Comparison of ENCODE assay signal across 13 cellular contexts in the genomic region with DNA sequence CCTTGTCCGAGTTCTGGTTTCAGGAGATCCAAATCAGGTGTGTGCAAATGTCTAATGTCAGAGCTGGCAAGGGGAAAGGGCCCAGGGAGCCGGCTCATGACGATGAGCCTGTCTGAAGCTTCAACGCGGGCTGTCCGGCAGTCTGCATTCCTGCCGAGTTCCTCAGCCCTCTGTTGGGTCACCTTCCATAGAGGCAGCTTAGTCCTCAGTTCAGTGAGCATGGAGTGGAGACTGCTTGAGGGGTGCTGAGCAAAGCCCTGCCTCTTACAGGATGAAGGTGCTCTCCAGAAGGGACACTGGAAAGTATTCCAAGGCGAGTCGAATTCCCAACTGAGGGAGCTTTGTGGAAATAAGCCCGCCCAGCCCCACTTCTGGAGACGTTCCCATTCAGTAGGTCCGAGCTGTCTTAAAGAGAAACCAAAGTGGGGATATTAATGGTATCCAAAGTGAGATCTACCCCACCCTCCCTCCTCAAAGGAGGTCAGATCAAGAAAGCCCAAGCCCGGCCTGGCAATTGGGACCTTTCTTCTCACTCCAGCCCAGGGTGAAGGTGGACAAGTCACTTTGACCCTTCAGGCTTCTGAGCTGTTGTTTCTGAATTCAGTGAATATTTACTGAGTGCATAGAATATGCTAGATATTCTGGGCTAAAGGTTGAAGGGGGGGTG. TPM values are rescaled to one million over a fixed set of nuclear protein-coding genes. Genes with fewer than 3 reads are reported as not detected.
DNase-seq lines count a peak whose midpoint lies in the region; ATAC-seq and TF ChIP-seq lines count a peak whose summit lies in the region.
"Had no signal": no experiment of that assay in that cellular context is flagged by ENCODE, and none has a peak within 500 bp of the region (broad histone marks: within the 10 kb centered on the region; RNA-seq: fewer than 3 reads in every experiment).

No MANE protein-coding gene starts in this region.

- no peak overlapping the region for H3K27ac Mint-ChIP-seq in activated naive CD8-positive, alpha-beta T cell treated with anti-CD3 and anti-CD28 coated beads for 36 hours
- H3K27ac Mint-ChIP-seq: naive thymus-derived CD8-positive, alpha-beta T cell had no signal

- no peak overlapping the region for H3K4me3 Mint-ChIP-seq in activated naive CD8-positive, alpha-beta T cell treated with anti-CD3 and anti-CD28 coated beads for 36 hours

- no peaks in the 10 kb centered on the region for H3K4me1 Mint-ChIP-seq in activated naive CD8-positive, alpha-beta T cell treated with anti-CD3 and anti-CD28 coated beads for 36 hours

- peaks cover 15 to 76% (median 47%) of the 10 kb centered on the region in 4 donors for H3K4me1 ChIP-seq in stomach

- no peaks in the 10 kb centered on the region for H3K9me3 ChIP-seq in stomach

- H3K36me3 Mint-ChIP-seq in activated naive CD8-positive, alpha-beta T cell treated with anti-CD3 and anti-CD28 coated beads for 36 hours: peaks cover 2% of the 10 kb centered on the region

- WGBS in stomach, 5 donors: 55 to 79% (median 75%) methylated on average over 13 of the region's 13 CpGs

- in situ Hi-C loops in astrocyte of the spinal cord (cut with HindIII; ENCODE audit: low sequenced_read_pairs): no loop called here

- no peaks in the 10 kb centered on the region for H3K9me3 Mint-ChIP-seq in activated naive CD8-positive, alpha-beta T cell treated with anti-CD3 and anti-CD28 coated beads for 36 hours

- peak overlapping the region; percentile 77 for H3K4me3 ChIP-seq in astrocyte of the spinal cord (ENCODE audit: low read depth, low read length)
- H3K4me3 ChIP-seq in stomach: peak overlapping the region in 3 of 4 donors; percentile 9 to 82 (median 28)

- H3K36me3 ChIP-seq in stomach: no peaks in the 10 kb centered on the region

- intact Hi-C loops in stomach (cut with DNase I; ENCODE audit: low total_unique reads): no loop called here

- TF ChIP-seq EP300 in stomach (IDR thresholded peaks at IDR 0.05): no peak

- TF ChIP-seq CTCF in astrocyte of the spinal cord (IDR thresholded peaks at IDR 0.05; ENCODE audit: low read depth, low read length) (no peak), stomach (IDR thresholded peaks at IDR 0.05) (no peak)

- H3K27ac ChIP-seq in stomach: peak overlapping the region; percentile 9 to 97 (median 94)

- H3K27me3 ChIP-seq in stomach: peaks cover 0 to 28% (median 11%) of the 10 kb centered on the region in 3 donors

- H3K27me3 Mint-ChIP-seq in activated naive CD8-positive, alpha-beta T cell treated with anti-CD3 and anti-CD28 coated beads for 36 hours: peaks cover 50% of the 10 kb centered on the region

- ATAC-seq in HG03439 (IDR thresholded peaks at IDR 0.05; ENCODE audit: unreplicated experiment): no peak
- ATAC-seq: naive thymus-derived CD8-positive, alpha-beta T cell had no signal

- DNase-seq in EL (peak; percentile 57), astrocyte of the spinal cord (ENCODE audit: low read depth, low spot score) (peak; percentile 52), kidney tubule cell (ENCODE audit: low spot score) (peak; percentile 73), stomach (no peak), T-helper 2 cell (no peak), kidney glomerular epithelial cell (lab: John Stamatoyannopoulos, UW) (no peak)
- no peak for DNase-seq in activated naive CD8-positive, alpha-beta T cell treated with anti-CD3 and anti-CD28 coated beads for 36 hours
- DNase-seq: activated CD4-positive, alpha-beta T cell treated with anti-CD3 and anti-CD28 coated beads, Interleukin-2, amount 50 U/mL, for 1 hour; activated naive CD4-positive, alpha-beta T cell; naive thymus-derived CD8-positive, alpha-beta T cell; NCI-H1048; NCI-H748 treated with DMSO at 0.1 percent for 48 hours had no signal

- TF ChIP-seq POLR2A in stomach (IDR thresholded peaks at IDR 0.05): no peak

RNA-seq across cellular contexts. Expression of a gene that starts 3.3 kb away (rescaled TPM):
- total RNA-seq in stomach: 10 to 100 TPM; 31.7 to 43.4 (median 35.2) TPM
- 10 to 100 TPM in 1 of 3 donors, 1 to 10 TPM in 2; 3.4 to 10.9 (median 3.5) TPM for polyA plus RNA-seq in stomach
- not detected for total RNA-seq in activated naive CD8-positive, alpha-beta T cell treated with anti-CD3 and anti-CD28 coated beads for 36 hours
- total RNA-seq: naive thymus-derived CD8-positive, alpha-beta T cell had no signal
- polyA plus RNA-seq: naive thymus-derived CD8-positive, alpha-beta T cell had no signal

Comparison
In these comparisons a context has a peak if more than half of its experiments do, and no peak if none do; other contexts are left out.
1. DNase-seq: peak in EL (single experiment), astrocyte of the spinal cord (single experiment) and kidney tubule cell (single experiment); none in stomach (single experiment), T-helper 2 cell (0 of 5), kidney glomerular epithelial cell (single experiment) and activated naive CD8-positive, alpha-beta T cell treated with anti-CD3 and anti-CD28 coated beads for 36 hours (single experiment).
2. RNA of a gene that starts 3.3 kb away (total RNA-seq): 31.7 to 43.4 TPM in stomach; not detected in activated naive CD8-positive, alpha-beta T cell treated with anti-CD3 and anti-CD28 coated beads for 36 hours; every median in the first group is over 10 times any median in the second.